Comparison of ENCODE assay signal across 1 cellular context in the genomic region with DNA sequence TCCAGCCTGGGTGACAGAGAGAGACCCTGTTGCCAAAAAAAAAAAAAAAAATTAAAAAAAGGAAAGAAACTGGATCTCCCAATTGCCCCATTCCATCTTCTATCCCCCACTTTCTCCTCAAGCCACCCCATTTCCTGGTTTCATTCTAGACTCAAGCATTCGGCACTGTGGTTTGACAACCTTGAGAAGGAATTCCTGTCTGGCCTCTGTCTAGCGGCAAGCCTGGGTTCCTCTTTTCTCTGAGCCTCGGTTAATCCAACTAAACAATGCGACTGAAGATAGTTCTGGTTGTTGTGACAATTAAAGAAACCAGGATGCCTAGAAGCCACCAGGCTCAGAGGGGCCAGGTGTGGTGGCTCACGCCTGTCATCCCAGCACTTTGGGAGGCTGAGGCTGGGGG.
TF ChIP-seq lines count a peak whose summit lies in the region.

No MANE protein-coding gene starts in this region.

TF ChIP-seq in HepG2, 621 proteins besides CTCF, POLR2A, EP300 and RAD21:
- no peak for TF ChIP-seq ZNF20 (CRISPR knock-in tag; IDR thresholded peaks at IDR 0.05)
- TF ChIP-seq KAT7 (CRISPR knock-in tag; IDR thresholded peaks at IDR 0.05; ENCODE audit: borderline replicate concordance) = no peak
- no peak for TF ChIP-seq ZNF430 (CRISPR knock-in tag; IDR thresholded peaks at IDR 0.05)
- 0 out of 2 replicates have a peak, but pooled peaks have one; percentile 27 for TF ChIP-seq TP53 (CRISPR knock-in tag; conservative IDR thresholded peaks at IDR 0.05)
- no peak for TF ChIP-seq MTA1 (CRISPR knock-in tag; IDR thresholded peaks at IDR 0.05; ENCODE audit: borderline replicate concordance)
- no peak for TF ChIP-seq SIN3B (IDR thresholded peaks at IDR 0.05; ENCODE audit: low read length)
- no peak for TF ChIP-seq GFI1 (CRISPR knock-in tag; IDR thresholded peaks at IDR 0.05; ENCODE audit: borderline replicate concordance)
- 0 out of 2 replicates have a peak, but pooled peaks have one; percentile 36 for TF ChIP-seq RBFOX2 (IDR thresholded peaks at IDR 0.05; ENCODE audit: low read depth, low read length)
